8 cellular contexts compared by ENCODE assay signal in genomic region chr14:75831455-75831854, GRCh38.
A peak's percentile ranks its signal among the peaks of the same experiment; 100 is the strongest.
DNase-seq lines count a peak whose midpoint lies in the region; ATAC-seq, FAIRE-seq and TF ChIP-seq lines count a peak whose summit lies in the region.

No MANE protein-coding gene starts in this region.

- H3K4ac ChIP-seq in mesendoderm (ENCODE audit: low read depth, low read length) = no peak overlapping the region

- H3K9me3 ChIP-seq in HepG2 (ENCODE audit: low read length) (no peaks in the 10 kb centered on the region), upper lobe of left lung (no peaks in the 10 kb centered on the region)

- CTCF ChIA-PET in HepG2 (lab: Yijun Ruan, JAX; ENCODE audit: low intra/inter-chr PET ratio, low total read pairs) = no interaction called here

- no peak overlapping the region for H2AFZ ChIP-seq in HepG2 (ENCODE audit: low read length)

- no peak overlapping the region for H2BK120ac ChIP-seq in mesendoderm (ENCODE audit: low read depth, low read length)

- no TSS peak for BruUV-seq in HepG2 (replicated peaks; lab: Mats Ljungman, UMichigan)

- peak overlapping the region; percentile 27 for H3K4me3 Mint-ChIP-seq in activated naive CD8-positive, alpha-beta T cell

- no peaks in the 10 kb centered on the region for H4K20me1 ChIP-seq in HepG2 (ENCODE audit: insufficient read depth, low read length)

- no peaks in the 10 kb centered on the region for H3K36me3 ChIP-seq in HepG2 (replicated peaks in 1 of 2; ENCODE audit: control insufficient read depth in 1 of 2, insufficient read depth in 2 of 2, low read length in 2 of 2)
- no peaks in the 10 kb centered on the region for H3K36me3 ChIP-seq in upper lobe of left lung
- no peaks in the 10 kb centered on the region for H3K36me3 ChIP-seq in mesendoderm (ENCODE audit: control insufficient read depth, insufficient read depth, low read length)

- no peak for FAIRE-seq in HepG2 (lab: Jason Lieb, UNC)

- DNase-seq in GM03348 (ENCODE audit: low spot score) = peak; percentile 66
- peak; percentile 37 for DNase-seq in NOMO-1 treated with DMSO at 0.1 percent for 48 hours (lab: John Stamatoyannopoulos, UW; ENCODE audit: unreplicated experiment)
- DNase-seq in HepG2 (ENCODE audit: low spot score) = peak; percentile 27
- DNase-seq in upper lobe of left lung = peak; percentile 39 to 86
- DNase-seq in NCI-H526 (lab: John Stamatoyannopoulos, UW) = no peak
- no peak for DNase-seq in mesendoderm

- intact Hi-C loops in HepG2 (cut with micrococcal nuclease; ENCODE audit: unreplicated experiment) = no loop called here

- H3K36me3 Mint-ChIP-seq in activated naive CD8-positive, alpha-beta T cell = peaks cover 23% of the 10 kb centered on the region

- H3K79me1 ChIP-seq in mesendoderm (ENCODE audit: low read length) = no peaks in the 10 kb centered on the region

- in situ Hi-C loops in HepG2 (cut with HindIII; ENCODE audit: extremely low pct_ligation_motif_present, low pct_unique_long_range_greater_than_20kb) = no loop called here

- POLR2A ChIA-PET in HepG2 (lab: Yijun Ruan, JAX) = no interaction called here

- no peak for TF ChIP-seq RAD21 in HepG2 (CRISPR knock-in tag; IDR thresholded peaks at IDR 0.05)

- H3K18ac ChIP-seq in mesendoderm (ENCODE audit: low read length) = no peak overlapping the region

- no peak overlapping the region for H2BK15ac ChIP-seq in mesendoderm (replicated peaks; ENCODE audit: low read depth)

- H4K5ac ChIP-seq in mesendoderm (ENCODE audit: low read length) = no peak overlapping the region

- peak overlapping the region; percentile 75 for H3K27ac Mint-ChIP-seq in activated naive CD8-positive, alpha-beta T cell

- no peak overlapping the region for H2AK5ac ChIP-seq in mesendoderm (ENCODE audit: low read length)

- ATAC-seq in HepG2 = no peak
- ATAC-seq in upper lobe of left lung (ENCODE audit: low FRiP score in 2 of 2) = peak; percentile 87 to 90
- ATAC-seq in HG02642 (IDR thresholded peaks at IDR 0.05; ENCODE audit: poor library complexity, unreplicated experiment) = no peak

- no peak overlapping the region for H3K23ac ChIP-seq in mesendoderm (ENCODE audit: low read length)

- TF ChIP-seq CTCF in HepG2 (CRISPR knock-in tag; IDR thresholded peaks at IDR 0.05) = no peak
- TF ChIP-seq CTCF in upper lobe of left lung (IDR thresholded peaks at IDR 0.05) = no peak

- H3K9ac ChIP-seq in HepG2 (ENCODE audit: insufficient read depth, low read depth, low read length) (no peak overlapping the region), mesendoderm (ENCODE audit: low read length) (no peak overlapping the region)

- TF ChIP-seq EP300 in HepG2 (IDR thresholded peaks at IDR 0.05; ENCODE audit: low read depth in 2 of 2, low read length in 2 of 2) (no peak), HepG2 (CRISPR knock-in tag; IDR thresholded peaks at IDR 0.05; ENCODE audit: borderline replicate concordance) (no peak), upper lobe of left lung (IDR thresholded peaks at IDR 0.05) (no peak)

- H3K27me3 Mint-ChIP-seq in activated naive CD8-positive, alpha-beta T cell = no peaks in the 10 kb centered on the region

- H2BK5ac ChIP-seq in mesendoderm (ENCODE audit: low read length) = no peak overlapping the region

- WGBS in HepG2 (ENCODE audit: low lambda C conversion rate) = 67% methylated on average over 5 of the region's 5 CpGs
- WGBS in upper lobe of left lung, 2 donors = 35 to 53% methylated on average over 2 to 5 of the region's 5 CpGs
- WGBS in mesendoderm (ENCODE audit: extremely low coverage, insufficient coverage, low lambda C conversion rate) = no CpG with 5 or more reads among the region's 5 CpGs

- H3K9me3 Mint-ChIP-seq in activated naive CD8-positive, alpha-beta T cell (ENCODE audit: low read depth) = no peaks in the 10 kb centered on the region

- no peaks in the 10 kb centered on the region for H3K79me2 ChIP-seq in HepG2 (ENCODE audit: insufficient read depth, low read length)
- H3K79me2 ChIP-seq in mesendoderm (ENCODE audit: control insufficient read depth, insufficient read depth, low read length) = no peaks in the 10 kb centered on the region

- H3K27me3 ChIP-seq in HepG2 (ENCODE audit: control insufficient read depth in 1 of 2, insufficient read depth in 2 of 2, low read length in 2 of 2) (no peaks in the 10 kb centered on the region), upper lobe of left lung (no peaks in the 10 kb centered on the region), mesendoderm (ENCODE audit: insufficient read depth, low read length, poor library complexity) (no peaks in the 10 kb centered on the region)

- peaks cover 22% of the 10 kb centered on the region for H3K4me1 Mint-ChIP-seq in activated naive CD8-positive, alpha-beta T cell (ENCODE audit: low read depth)

- H3K56ac ChIP-seq in mesendoderm (ENCODE audit: low read length) = no peak overlapping the region

- H3K4me1 ChIP-seq in HepG2 (ENCODE audit: insufficient read depth, low read length) (peaks cover 34% of the 10 kb centered on the region), upper lobe of left lung (peaks cover 0 to 23% (median 13%) of the 10 kb centered on the region in 4 donors), mesendoderm (ENCODE audit: control insufficient read depth, low read depth, low read length) (no peaks in the 10 kb centered on the region)

- H3K27ac ChIP-seq in HepG2 (ENCODE audit: extremely low read length, insufficient read depth, low read length) (no peak overlapping the region), upper lobe of left lung (peak overlapping the region; percentile 46 to 57 (median 50)), mesendoderm (ENCODE audit: low read depth, low read length) (no peak overlapping the region)

- H3K4me3 ChIP-seq in HepG2 (replicated peaks in 1 of 3; ENCODE audit: insufficient read depth in 1 of 3, low read depth in 2 of 3, low read length in 3 of 3) (no peak overlapping the region), upper lobe of left lung (peak overlapping the region in 1 of 4 donors; percentile 18), mesendoderm (ENCODE audit: low read length) (no peak overlapping the region)

- H3K4me2 ChIP-seq in HepG2 (ENCODE audit: low read depth, low read length) (no peak overlapping the region), mesendoderm (ENCODE audit: low read length) (no peak overlapping the region)

- TF ChIP-seq POLR2A in HepG2 (IDR thresholded peaks at IDR 0.05; ENCODE audit: insufficient read depth in 1 of 2, low read depth in 2 of 2, low read length in 2 of 2) (no peak), upper lobe of left lung (IDR thresholded peaks at IDR 0.05) (peak in 1 of 4 donors; percentile 32)

- no peak overlapping the region for H4K8ac ChIP-seq in mesendoderm (ENCODE audit: low read depth, low read length)

TF ChIP-seq in HepG2, 621 proteins besides CTCF, POLR2A, EP300 and RAD21:
- TF ChIP-seq ZMYM3 (CRISPR knock-in tag; IDR thresholded peaks at IDR 0.05) (no peak), ZGPAT (CRISPR knock-in tag; IDR thresholded peaks at IDR 0.05) (no peak), MAFF (IDR thresholded peaks at IDR 0.05; ENCODE audit: low read depth, low read length) (peak; percentile 32; the same call in 1 of the 2 replicates), ZNF12 (CRISPR knock-in tag; IDR thresholded peaks at IDR 0.05) (peak; percentile 82; the same call in 1 of the 2 replicates), CREM (IDR thresholded peaks at IDR 0.05) (no peak), CREM (CRISPR knock-in tag; IDR thresholded peaks at IDR 0.05) (no peak), MAFK (conservative IDR thresholded peaks at IDR 0.05 in 1 of 2, IDR thresholded peaks at IDR 0.05 in 1 of 2; ENCODE audit: low read length in 2 of 2) (peak; percentile 36 to 48), HNF4G (IDR thresholded peaks at IDR 0.05; ENCODE audit: borderline replicate concordance, low read depth, low read length) (no peak), HNF4G (CRISPR knock-in tag; IDR thresholded peaks at IDR 0.05; ENCODE audit: borderline replicate concordance, low read depth) (no peak), ATRX (CRISPR knock-in tag; IDR thresholded peaks at IDR 0.05; ENCODE audit: borderline replicate concordance) (no peak), HOMEZ (CRISPR knock-in tag; IDR thresholded peaks at IDR 0.05; ENCODE audit: low read depth) (no peak), HNRNPH1 (optimal IDR thresholded peaks at IDR 0.05; ENCODE audit: low read depth, low read length) (no peak), ZNF468 (CRISPR knock-in tag; IDR thresholded peaks at IDR 0.05) (no peak), RFXAP (CRISPR knock-in tag; IDR thresholded peaks at IDR 0.05; ENCODE audit: borderline replicate concordance) (no peak), ELK4 (CRISPR knock-in tag; IDR thresholded peaks at IDR 0.05; ENCODE audit: borderline replicate concordance) (no peak)
TF ChIP-seq in HepG2: peak in this region for 3.

Comparison
In these comparisons a context has a peak if more than half of its experiments do, and no peak if none do; other contexts are left out.
1. DNase-seq: peak in GM03348 (single experiment), NOMO-1 treated with DMSO at 0.1 percent for 48 hours (single experiment), HepG2 (single experiment) and upper lobe of left lung (2 of 2); none in NCI-H526 (0 of 2) and mesendoderm (single experiment).
2. ATAC-seq: peak in upper lobe of left lung (2 of 2); none in HepG2 (single experiment) and HG02642 (single experiment).
3. H3K27ac ChIP-seq: peak in upper lobe of left lung (4 of 4); none in HepG2 (single experiment) and mesendoderm (single experiment).